In genomic region chr13:82791035-82791434, GRCh38 we compare ENCODE assay signal across 18 cellular contexts.
"Had no signal": no experiment of that assay in that cellular context is flagged by ENCODE, and none has a peak within 500 bp of the region (broad histone marks: within the 10 kb centered on the region; RNA-seq: fewer than 3 reads in every experiment).

No MANE protein-coding gene starts in this region.

- H3K4me3 ChIP-seq: coronary artery, left ventricle myocardium inferior, pancreas, psoas muscle, thyroid gland, upper lobe of right lung had no signal

- H3K36me3 ChIP-seq: left ventricle myocardium inferior, pancreas, thyroid gland, upper lobe of right lung had no signal

- H3K9me3 ChIP-seq: left ventricle myocardium inferior, pancreas, psoas muscle, thyroid gland, upper lobe of right lung had no signal

- H3K4me1 ChIP-seq: left ventricle myocardium inferior, pancreas, psoas muscle, thyroid gland, upper lobe of right lung had no signal

- DNase-seq: activated CD4-positive, alpha-beta memory T cell treated with anti-CD3 and anti-CD28 coated beads for 36 hours; activated CD4-positive, alpha-beta T cell treated with anti-CD3 and anti-CD28 coated beads for 48 hours; activated naive CD4-positive, alpha-beta T cell treated with Interleukin-2 at 50 U/mL for 16 hours; activated naive CD8-positive, alpha-beta T cell treated with anti-CD3 and anti-CD28 coated beads for 36 hours; activated T-cell treated with anti-CD3 and anti-CD28 coated beads, Interleukin-2, amount 50 U/mL, for 48 hours; cerebellar nuclear complex; erythroblast; left ventricle myocardium inferior; natural killer cell; pancreas; psoas muscle; right cardiac atrium; stimulated activated CD4-positive, alpha-beta T cell treated with anti-CD3 and anti-CD28 coated beads, Interleukin-4, amount 100 ng/mL, for 4 hours; substantia nigra; T-helper 2 cell; thyroid gland; upper lobe of right lung had no signal

- H3K27me3 ChIP-seq: pancreas, thyroid gland, upper lobe of right lung had no signal

- H3K27ac ChIP-seq: coronary artery, left ventricle myocardium inferior, pancreas, psoas muscle, thyroid gland, upper lobe of right lung had no signal
